Comparison of ENCODE assay signal across 12 cellular contexts in genomic region chr10:35691522-35692236, GRCh38.
"Had no signal": no experiment of that assay in that cellular context is flagged by ENCODE, and none has a peak within 500 bp of the region (broad histone marks: within the 10 kb centered on the region; RNA-seq: fewer than 3 reads in every experiment).

No MANE protein-coding gene starts in this region.

- H3K4me1 ChIP-seq: foreskin keratinocyte had no signal

- H3K4me1 Mint-ChIP-seq: activated CD4-positive, alpha-beta T cell treated with anti-CD3 and anti-CD28 coated beads, Interleukin-2, amount 10 ng/mL, durations not matched to agents 7 days and 5 days; activated naive CD4-positive, alpha-beta T cell treated with anti-CD3 and anti-CD28 coated beads, Interleukin-2, amount 10 ng/mL, durations not matched to agents 7 days and 5 days had no signal

- H3K9me3 ChIP-seq: ovary had no signal

- H3K4me3 Mint-ChIP-seq: activated CD4-positive, alpha-beta T cell treated with anti-CD3 and anti-CD28 coated beads, Interleukin-2, amount 10 ng/mL, durations not matched to agents 7 days and 5 days; activated naive CD4-positive, alpha-beta T cell treated with anti-CD3 and anti-CD28 coated beads, Interleukin-2, amount 10 ng/mL, durations not matched to agents 7 days and 5 days had no signal

- H3K27me3 Mint-ChIP-seq: activated CD4-positive, alpha-beta T cell treated with anti-CD3 and anti-CD28 coated beads, Interleukin-2, amount 10 ng/mL, durations not matched to agents 7 days and 5 days; activated naive CD4-positive, alpha-beta T cell treated with anti-CD3 and anti-CD28 coated beads, Interleukin-2, amount 10 ng/mL, durations not matched to agents 7 days and 5 days had no signal

- H3K9me3 Mint-ChIP-seq: activated CD4-positive, alpha-beta T cell treated with anti-CD3 and anti-CD28 coated beads, Interleukin-2, amount 10 ng/mL, durations not matched to agents 7 days and 5 days; activated naive CD4-positive, alpha-beta T cell treated with anti-CD3 and anti-CD28 coated beads, Interleukin-2, amount 10 ng/mL, durations not matched to agents 7 days and 5 days; activated T-helper 2 cell treated with anti-CD3 and anti-CD28 coated beads, Interferon-gamma antibody, Interleukin-2, Interleukin-4, amounts not matched to agents 10 μg/mL and 5 μg/mL and 100 μg/mL, durations not matched to agents 14 hours and 24 hours and 36 hours had no signal

- DNase-seq: activated CD4-positive, alpha-beta T cell treated with anti-CD3 and anti-CD28 coated beads, Interleukin-2, amount 10 ng/mL, durations not matched to agents 7 days and 5 days; activated naive CD4-positive, alpha-beta T cell treated with anti-CD3 and anti-CD28 coated beads, Interleukin-2, amount 10 ng/mL, durations not matched to agents 7 days and 5 days; foreskin keratinocyte; left ventricle myocardium superior; mesenchymal stem cell; ovary; stimulated activated CD4-positive, alpha-beta T cell treated with anti-CD3 and anti-CD28 coated beads, Interleukin-2, amount 100 ng/mL, for 48 hours; stimulated activated naive CD4-positive, alpha-beta T cell treated with Interleukin-2 at 50 U/mL for 16 hours; trophoblast cell; WERI-Rb-1 had no signal

- H3K36me3 ChIP-seq: cardiac muscle cell, ovary, WERI-Rb-1 had no signal

- ATAC-seq: foreskin keratinocyte, left ventricle myocardium superior had no signal

- H3K27ac ChIP-seq: cardiac muscle cell, foreskin keratinocyte, ovary, WERI-Rb-1 had no signal

- H3K27ac Mint-ChIP-seq: activated CD4-positive, alpha-beta T cell treated with anti-CD3 and anti-CD28 coated beads, Interleukin-2, amount 10 ng/mL, durations not matched to agents 7 days and 5 days; activated naive CD4-positive, alpha-beta T cell treated with anti-CD3 and anti-CD28 coated beads, Interleukin-2, amount 10 ng/mL, durations not matched to agents 7 days and 5 days; activated T-helper 2 cell treated with anti-CD3 and anti-CD28 coated beads, Interferon-gamma antibody, Interleukin-2, Interleukin-4, amounts not matched to agents 10 μg/mL and 5 μg/mL and 100 μg/mL, durations not matched to agents 14 hours and 24 hours and 36 hours had no signal

- H3K4me3 ChIP-seq: cardiac muscle cell, ovary had no signal

- H3K36me3 Mint-ChIP-seq: activated naive CD4-positive, alpha-beta T cell treated with anti-CD3 and anti-CD28 coated beads, Interleukin-2, amount 10 ng/mL, durations not matched to agents 7 days and 5 days had no signal

- H3K27me3 ChIP-seq: foreskin keratinocyte, ovary had no signal
